In genomic region chr3:167735233-167736107, GRCh38 we compare ENCODE assay signal across 8 cellular contexts. TPM values are rescaled to one million over a fixed set of nuclear protein-coding genes. Genes with fewer than 3 reads are reported as not detected.
DNase-seq lines count a peak whose midpoint lies in the region; ATAC-seq and TF ChIP-seq lines count a peak whose summit lies in the region.

A gene with protein sequence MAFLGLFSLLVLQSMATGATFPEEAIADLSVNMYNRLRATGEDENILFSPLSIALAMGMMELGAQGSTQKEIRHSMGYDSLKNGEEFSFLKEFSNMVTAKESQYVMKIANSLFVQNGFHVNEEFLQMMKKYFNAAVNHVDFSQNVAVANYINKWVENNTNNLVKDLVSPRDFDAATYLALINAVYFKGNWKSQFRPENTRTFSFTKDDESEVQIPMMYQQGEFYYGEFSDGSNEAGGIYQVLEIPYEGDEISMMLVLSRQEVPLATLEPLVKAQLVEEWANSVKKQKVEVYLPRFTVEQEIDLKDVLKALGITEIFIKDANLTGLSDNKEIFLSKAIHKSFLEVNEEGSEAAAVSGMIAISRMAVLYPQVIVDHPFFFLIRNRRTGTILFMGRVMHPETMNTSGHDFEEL (plus strand): TSS chr3:167735721. CDS start chr3:167789129, 53,408 bp downstream.

- peak within 1 kb of the TSS; percentile 81 to 89 for H3K27ac ChIP-seq in coronary artery

- peak; percentile 79 for TF ChIP-seq POLR2A in GM19099 (IDR thresholded peaks at IDR 0.05; ENCODE audit: extremely low read depth, insufficient read length, low read depth)

- peak; percentile 98 for DNase-seq in Ammon's horn (ENCODE audit: low spot score)
- peak; percentile 86 for DNase-seq in NCI-H345 treated with DMSO at 0.1 percent for 48 hours (lab: John Stamatoyannopoulos, UW; ENCODE audit: unreplicated experiment)
- peak; percentile 57 for DNase-seq in activated CD4-positive, alpha-beta T cell treated with anti-CD3 and anti-CD28 coated beads for 1 hour
- DNase-seq in coronary artery (ENCODE audit: low spot score) = peak; percentile 93
- peak; percentile 90 for DNase-seq in left lobe of liver (ENCODE audit: low spot score)
- DNase-seq in stimulated activated CD4-positive, alpha-beta T cell treated with anti-CD3 and anti-CD28 coated beads, Interleukin-2, amount 100 ng/mL, for 24 hours = peak; percentile 77 to 80

- H3K4me3 ChIP-seq in coronary artery = peak within 1 kb of the TSS; percentile 83

- ATAC-seq in HG03354 (IDR thresholded peaks at IDR 0.05; ENCODE audit: poor library complexity, severe bottlenecking, unreplicated experiment) (peak; percentile 66), left lobe of liver (peak; percentile 84)

- no peak for TF ChIP-seq CTCF in coronary artery (IDR thresholded peaks at IDR 0.05)

RNA-seq across cellular contexts. Expression of the gene that starts here (rescaled TPM):
- 0.86 TPM for total RNA-seq in left lobe of liver

Comparison
In these comparisons a context has a peak if more than half of its experiments do, and no peak if none do; other contexts are left out.
1. Peak in every context shown above with its lines: DNase-seq, ATAC-seq, H3K4me3 ChIP-seq and H3K27ac ChIP-seq.
2. Peak in DNase-seq and ATAC-seq in left lobe of liver; RNA of the gene not detected or under 1 TPM.